Comparison of ENCODE assay signal across 9 cellular contexts in genomic region chr5:68242743-68243142, GRCh38. TPM values are rescaled to one million over a fixed set of nuclear protein-coding genes. Genes with fewer than 3 reads are reported as not detected.
A peak's percentile ranks its signal among the peaks of the same experiment; 100 is the strongest.
DNase-seq lines count a peak whose midpoint lies in the region; ATAC-seq and TF ChIP-seq lines count a peak whose summit lies in the region.
"Had no signal": no experiment of that assay in that cellular context is flagged by ENCODE, and none has a peak within 500 bp of the region (broad histone marks: within the 10 kb centered on the region; RNA-seq: fewer than 3 reads in every experiment).

No MANE protein-coding gene starts in this region.

- no peaks in the 10 kb centered on the region for H3K9me3 ChIP-seq in HEK293 (ENCODE audit: control insufficient read depth, insufficient read depth, low read depth, low read length)

- no peak overlapping the region for H3K4me3 Mint-ChIP-seq in activated T-helper 1 cell treated with anti-CD3 and anti-CD28 coated beads, Interleukin-12 subunit alpha, Interleukin-12 subunit beta, Interleukin-2, Interleukin-4 antibody, amounts not matched to agents 30 ng/mL and 10 ng/mL and 1 ng/mL, durations not matched to agents 14 hours and 24 hours and 36 hours
- no peak overlapping the region for H3K4me3 Mint-ChIP-seq in GM23338

- peaks cover 74% of the 10 kb centered on the region for H3K4me1 Mint-ChIP-seq in activated T-helper 1 cell treated with anti-CD3 and anti-CD28 coated beads, Interleukin-12 subunit alpha, Interleukin-12 subunit beta, Interleukin-2, Interleukin-4 antibody, amounts not matched to agents 30 ng/mL and 10 ng/mL and 1 ng/mL, durations not matched to agents 14 hours and 24 hours and 36 hours (ENCODE audit: low read depth)
- H3K4me1 Mint-ChIP-seq in GM23338: peaks cover 8% of the 10 kb centered on the region

- H3K4me3 ChIP-seq in HEK293 (ENCODE audit: low read depth, low read length): no peak overlapping the region
- H3K4me3 ChIP-seq in skin epidermis: no peak overlapping the region
- no peak overlapping the region for H3K4me3 ChIP-seq in GM23338

- H3K4me1 ChIP-seq in HEK293 (ENCODE audit: control insufficient read depth, insufficient read depth, low read length): peaks cover 22% of the 10 kb centered on the region
- no peaks in the 10 kb centered on the region for H3K4me1 ChIP-seq in GM23338 (ENCODE audit: insufficient read depth)

- H3K79me2 ChIP-seq in GM23338 (replicated peaks; ENCODE audit: insufficient read depth): no peaks in the 10 kb centered on the region

- no peak for DNase-seq in activated T-helper 1 cell treated with anti-CD3 and anti-CD28 coated beads, Interleukin-12 subunit alpha, Interleukin-12 subunit beta, Interleukin-2, Interleukin-4 antibody, amounts not matched to agents 30 ng/mL and 10 ng/mL and 1 ng/mL, durations not matched to agents 14 hours and 24 hours and 36 hours (ENCODE audit: low spot score)
- no peak for DNase-seq in left cardiac atrium
- DNase-seq in NCI-H345 treated with DMSO at 0.1 percent for 48 hours (lab: John Stamatoyannopoulos, UW; ENCODE audit: unreplicated experiment): no peak
- DNase-seq in GM23338 (ENCODE audit: low spot score): no peak
- DNase-seq: activated CD4-positive, CD25-positive, alpha-beta regulatory T cell treated with anti-CD3 and anti-CD28 coated beads, Interleukin-2, amount 50 U/mL, for 72 hours had no signal

- intact Hi-C loops in activated T-helper 1 cell treated with anti-CD3 and anti-CD28 coated beads, Interleukin-12 subunit alpha, Interleukin-12 subunit beta, Interleukin-2, Interleukin-4 antibody, amounts not matched to agents 30 ng/mL and 10 ng/mL and 1 ng/mL, durations not matched to agents 14 hours and 24 hours and 36 hours (cut with micrococcal nuclease): no loop called here
- intact Hi-C loops in left cardiac atrium (cut with DNase I): no loop called here

- no peaks in the 10 kb centered on the region for H3K9me3 Mint-ChIP-seq in activated T-helper 1 cell treated with anti-CD3 and anti-CD28 coated beads, Interleukin-12 subunit alpha, Interleukin-12 subunit beta, Interleukin-2, Interleukin-4 antibody, amounts not matched to agents 30 ng/mL and 10 ng/mL and 1 ng/mL, durations not matched to agents 14 hours and 24 hours and 36 hours
- H3K9me3 Mint-ChIP-seq in GM23338: no peaks in the 10 kb centered on the region

- CTCF ChIA-PET in HEK293 (lab: Yijun Ruan, JAX): interaction anchor here (2.6 kb wide), 1 partner anchor 10 kb away, joined by 8 read pairs; no protein-coding TSS in a partner anchor

- H3K4me2 ChIP-seq in GM23338: no peak overlapping the region
- H3K4me2 ChIP-seq: KMS-11 had no signal

- H2AFZ ChIP-seq in GM23338: no peak overlapping the region

- no peaks in the 10 kb centered on the region for H3K27me3 ChIP-seq in GM23338 (ENCODE audit: insufficient read depth)

- H3K27ac ChIP-seq in HEK293 (ENCODE audit: extremely low read depth, low read depth, low read length): no peak overlapping the region
- H3K27ac ChIP-seq in skin epidermis: peak overlapping the region in 11 of 21 experiments; percentile 4 to 71 (median 35)
- no peak overlapping the region for H3K27ac ChIP-seq in GM23338 (ENCODE audit: low read depth)
- H3K27ac ChIP-seq: KMS-11 had no signal

- H3F3A ChIP-seq in GM23338 (replicated peaks; ENCODE audit: low read depth): no peaks in the 10 kb centered on the region

- no peaks in the 10 kb centered on the region for H4K20me1 ChIP-seq in GM23338 (replicated peaks; ENCODE audit: insufficient read depth)

- peaks cover 12% of the 10 kb centered on the region for H3K36me3 Mint-ChIP-seq in activated T-helper 1 cell treated with anti-CD3 and anti-CD28 coated beads, Interleukin-12 subunit alpha, Interleukin-12 subunit beta, Interleukin-2, Interleukin-4 antibody, amounts not matched to agents 30 ng/mL and 10 ng/mL and 1 ng/mL, durations not matched to agents 14 hours and 24 hours and 36 hours (ENCODE audit: low read depth)
- no peaks in the 10 kb centered on the region for H3K36me3 Mint-ChIP-seq in GM23338 (ENCODE audit: low read depth)

- TF ChIP-seq CTCF in HEK293 (tag by site-specific recombination; IDR thresholded peaks at IDR 0.05): no peak
- no peak for TF ChIP-seq CTCF in GM23338 (conservative IDR thresholded peaks at IDR 0.05; ENCODE audit: low read depth in 2 of 2)

- no peaks in the 10 kb centered on the region for H3K27me3 Mint-ChIP-seq in activated T-helper 1 cell treated with anti-CD3 and anti-CD28 coated beads, Interleukin-12 subunit alpha, Interleukin-12 subunit beta, Interleukin-2, Interleukin-4 antibody, amounts not matched to agents 30 ng/mL and 10 ng/mL and 1 ng/mL, durations not matched to agents 14 hours and 24 hours and 36 hours (ENCODE audit: insufficient read depth)
- H3K27me3 Mint-ChIP-seq in GM23338 (ENCODE audit: insufficient read depth, low read depth, poor library complexity): peaks cover 4% of the 10 kb centered on the region

- H3K27ac Mint-ChIP-seq in activated T-helper 1 cell treated with anti-CD3 and anti-CD28 coated beads, Interleukin-12 subunit alpha, Interleukin-12 subunit beta, Interleukin-2, Interleukin-4 antibody, amounts not matched to agents 30 ng/mL and 10 ng/mL and 1 ng/mL, durations not matched to agents 14 hours and 24 hours and 36 hours: peak overlapping the region; percentile 65
- no peak overlapping the region for H3K27ac Mint-ChIP-seq in GM23338

- peak; percentile 43 to 47 for ATAC-seq in left cardiac atrium
- no peak for ATAC-seq in GM21381 (IDR thresholded peaks at IDR 0.05; ENCODE audit: unreplicated experiment)
- ATAC-seq in GM23338: no peak

- H3K36me3 ChIP-seq in HEK293 (ENCODE audit: control insufficient read depth in 2 of 2, insufficient read depth in 1 of 2, low read length in 2 of 2): no peaks in the 10 kb centered on the region; a peak in 1 of 3 replicates
- no peaks in the 10 kb centered on the region for H3K36me3 ChIP-seq in GM23338 (ENCODE audit: insufficient read depth)

- H3K9me2 ChIP-seq in GM23338 (ENCODE audit: insufficient read depth): no peaks in the 10 kb centered on the region

- POLR2A ChIA-PET in HEK293 (lab: Yijun Ruan, JAX): interaction anchor here (1.2 kb wide), 1 partner anchor 27 kb away, joined by 3 read pairs; the partner anchor contains the start of gene PIK3R1

TF ChIP-seq in HEK293, 187 proteins besides CTCF, POLR2A, EP300 and RAD21:
- no peak for TF ChIP-seq ZNF624 (tag by site-specific recombination; IDR thresholded peaks at IDR 0.05)
- TF ChIP-seq SP7 (tag by site-specific recombination; IDR thresholded peaks at IDR 0.05): peak; percentile 65
- TF ChIP-seq ZNF514 (tag by site-specific recombination; IDR thresholded peaks at IDR 0.05): no peak

TF ChIP-seq in GM23338, 12 proteins besides CTCF, POLR2A, EP300 and RAD21:
- TF ChIP-seq STAT1 (IDR thresholded peaks at IDR 0.05; ENCODE audit: unreplicated experiment) (no peak), JUNB (IDR thresholded peaks at IDR 0.05; ENCODE audit: unreplicated experiment) (no peak), REST (IDR thresholded peaks at IDR 0.05; ENCODE audit: unreplicated experiment) (no peak), ZNF331 (CRISPR knock-in tag; IDR thresholded peaks at IDR 0.05; ENCODE audit: low read depth) (no peak), EZH2phosphoT487 (IDR thresholded peaks at IDR 0.05; ENCODE audit: unreplicated experiment) (no peak)

RNA-seq across cellular contexts. Expression of gene PIK3R1, which starts 27.2 kb away (rescaled TPM):
- 43.3 and 46.2 TPM in 2 replicates for total RNA-seq in activated T-helper 1 cell treated with anti-CD3 and anti-CD28 coated beads, Interleukin-12 subunit alpha, Interleukin-12 subunit beta, Interleukin-2, Interleukin-4 antibody, amounts not matched to agents 30 ng/mL and 10 ng/mL and 1 ng/mL, durations not matched to agents 14 hours and 24 hours and 36 hours
- total RNA-seq in left cardiac atrium: 100 to 1,000 TPM in 1 of 2 donors, 10 to 100 TPM in 1; 61.8 to 127 TPM
- 9.8 and 25.4 TPM in 2 replicates for total RNA-seq in GM23338 (2014; rRNA removed; shearing (Covaris generic))
- 3.4 and 5.9 TPM in 2 replicates for polyA plus RNA-seq in GM23338 (2016; fragmentation: Nextera tagmentation; extraction: Ambion mirVana)

Comparison
In these comparisons a context has a peak if more than half of its experiments do, and no peak if none do; other contexts are left out.
1. H3K27ac ChIP-seq: peak in skin epidermis (11 of 21); none in HEK293 (single experiment) and GM23338 (single experiment).
2. ATAC-seq: peak in left cardiac atrium (2 of 2); none in GM21381 (single experiment) and GM23338 (single experiment).